10 cellular contexts compared by ENCODE assay signal in genomic region chr2:169734172-169734847, GRCh38. TPM values are rescaled to one million over a fixed set of nuclear protein-coding genes. Genes with fewer than 3 reads are reported as not detected.
DNase-seq lines count a peak whose midpoint lies in the region; ATAC-seq, FAIRE-seq and TF ChIP-seq lines count a peak whose summit lies in the region.
"Had no signal": no experiment of that assay in that cellular context is flagged by ENCODE, and none has a peak within 500 bp of the region (broad histone marks: within the 10 kb centered on the region; RNA-seq: fewer than 3 reads in every experiment).

No MANE protein-coding gene starts in this region.

- peaks cover 3% of the 10 kb centered on the region for H3K36me3 Mint-ChIP-seq in activated CD8-positive, alpha-beta T cell treated with anti-CD3 and anti-CD28 coated beads, Interleukin-2, amount 10 ng/mL, durations not matched to agents 7 days and 5 days (ENCODE audit: low read depth)

- H3K9me3 Mint-ChIP-seq in activated CD8-positive, alpha-beta T cell treated with anti-CD3 and anti-CD28 coated beads, Interleukin-2, amount 10 ng/mL, durations not matched to agents 7 days and 5 days (ENCODE audit: insufficient read depth), result no peaks in the 10 kb centered on the region

- ATAC-seq in GM21737 (IDR thresholded peaks at IDR 0.05; ENCODE audit: unreplicated experiment), result peak; percentile 36
- no peak for ATAC-seq in activated CD8-positive, alpha-beta T cell treated with anti-CD3 and anti-CD28 coated beads, Interleukin-2, amount 10 ng/mL, durations not matched to agents 7 days and 5 days

- H3K4me1 Mint-ChIP-seq in activated CD8-positive, alpha-beta T cell treated with anti-CD3 and anti-CD28 coated beads, Interleukin-2, amount 10 ng/mL, durations not matched to agents 7 days and 5 days (ENCODE audit: low read depth), result peaks cover 33% of the 10 kb centered on the region

- intact Hi-C loops in ovary (cut with DNase I), result loop anchor here in 1 of 4 donors (10.0 kb wide), 1 partner anchor 150 kb away; the partner anchor contains the start of gene PPIG

- H3K27ac Mint-ChIP-seq in activated CD8-positive, alpha-beta T cell treated with anti-CD3 and anti-CD28 coated beads, Interleukin-2, amount 10 ng/mL, durations not matched to agents 7 days and 5 days, result peak overlapping the region; percentile 21

- TF ChIP-seq EP300 in ovary (IDR thresholded peaks at IDR 0.05), result no peak

- no peak for FAIRE-seq in frontal cortex (lab: Jason Lieb, UNC)
- FAIRE-seq: G401.6 had no signal

- peaks cover 11% of the 10 kb centered on the region for H3K27me3 Mint-ChIP-seq in activated CD8-positive, alpha-beta T cell treated with anti-CD3 and anti-CD28 coated beads, Interleukin-2, amount 10 ng/mL, durations not matched to agents 7 days and 5 days (ENCODE audit: low read depth)

- CTCF ChIA-PET in activated CD8-positive, alpha-beta T cell treated with anti-CD3 and anti-CD28 coated beads, Interleukin-2, amount 10 ng/mL, durations not matched to agents 7 days and 5 days (lab: Charles Lee), result interaction anchor here (0.9 to 1.0 kb wide), 2 partner anchors 9 to 11 kb away, joined by 3 to 5 read pairs; no protein-coding TSS in a partner anchor

- peak overlapping the region; percentile 76 for H3K4me3 Mint-ChIP-seq in activated CD8-positive, alpha-beta T cell treated with anti-CD3 and anti-CD28 coated beads, Interleukin-2, amount 10 ng/mL, durations not matched to agents 7 days and 5 days

- no peaks in the 10 kb centered on the region for H3K27me3 ChIP-seq in ovary

- in situ Hi-C loops in KBM-7 (cut with MboI; ENCODE audit: low pct_unique_long_range_greater_than_20kb, low sequenced_read_pairs), result no loop called here

- H3K27ac ChIP-seq in ovary, result peak overlapping the region; percentile 44 to 70

- DNase-seq in NCI-H2029 (lab: John Stamatoyannopoulos, UW) (peak; percentile 23), NCI-H2029 treated with DMSO at 0.1 percent for 48 hours (lab: John Stamatoyannopoulos, UW) (no peak), KBM-7 (peak; percentile 44), frontal cortex (ENCODE audit: low spot score in 2 of 2) (peak; percentile 37 to 58), ovary (peak; percentile 25 to 71 (median 47)), NCI-H2107 (lab: John Stamatoyannopoulos, UW) (no peak)
- DNase-seq in activated CD8-positive, alpha-beta T cell treated with anti-CD3 and anti-CD28 coated beads, Interleukin-2, amount 10 ng/mL, durations not matched to agents 7 days and 5 days, result no peak

- TF ChIP-seq POLR2A in ovary (IDR thresholded peaks at IDR 0.05), result no peak

- TF ChIP-seq CTCF in ovary (IDR thresholded peaks at IDR 0.05), result no peak

- no peaks in the 10 kb centered on the region for H3K9me3 ChIP-seq in ovary

- 1% methylated on average over 45 to 69 of the region's 69 CpGs for WGBS in ovary, 3 donors

- POLR2A ChIA-PET in activated CD8-positive, alpha-beta T cell treated with anti-CD3 and anti-CD28 coated beads, Interleukin-2, amount 10 ng/mL, durations not matched to agents 7 days and 5 days (lab: Charles Lee), result no interaction called here

- no peaks in the 10 kb centered on the region for H3K36me3 ChIP-seq in ovary

- peaks cover 4% of the 10 kb centered on the region for H3K4me1 ChIP-seq in ovary (ENCODE audit: insufficient read depth)

- peak overlapping the region; percentile 63 for H3K4me3 ChIP-seq in ovary

RNA-seq across cellular contexts. Expression of gene KLHL23, which starts 0.7 kb away (rescaled TPM):
- 1 to 10 TPM; 6.7 to 7.4 TPM for total RNA-seq in activated CD8-positive, alpha-beta T cell treated with anti-CD3 and anti-CD28 coated beads, Interleukin-2, amount 10 ng/mL, durations not matched to agents 7 days and 5 days
- total RNA-seq in frontal cortex (153 TPM), ovary (10 to 100 TPM; 14.7 to 27.4 (median 19.3) TPM)
- polyA plus RNA-seq in ovary, result 10 to 100 TPM; 10.2 to 23.0 TPM

RNA-seq across cellular contexts. Expression of gene PHOSPHO2, which starts 40.0 kb away (rescaled TPM):
- total RNA-seq in activated CD8-positive, alpha-beta T cell treated with anti-CD3 and anti-CD28 coated beads, Interleukin-2, amount 10 ng/mL, durations not matched to agents 7 days and 5 days, result 1 to 10 TPM; 3.2 to 4.2 TPM
- total RNA-seq in frontal cortex, result 11.8 TPM
- 1 to 10 TPM; 5.4 to 7.9 (median 6.3) TPM for total RNA-seq in ovary
- polyA plus RNA-seq in ovary, result 1 to 10 TPM; 2.4 to 3.6 TPM

RNA-seq across cellular contexts. Expression of gene CFAP210, which starts 40.1 kb away (rescaled TPM):
- total RNA-seq in activated CD8-positive, alpha-beta T cell treated with anti-CD3 and anti-CD28 coated beads, Interleukin-2, amount 10 ng/mL, durations not matched to agents 7 days and 5 days, result not detected
- total RNA-seq in frontal cortex (5.3 TPM), ovary (1 to 10 TPM in 4 of 7 donors, under 1 TPM in 2, not detected in 1; 0.35 to 2.8 (median 1.4) TPM)
- under 1 TPM; 0.07 to 0.18 TPM for polyA plus RNA-seq in ovary
- total RNA-seq: dermis microvascular lymphatic vessel endothelial cell had no signal

Comparison
In these comparisons a context has a peak if more than half of its experiments do, and no peak if none do; other contexts are left out.
1. DNase-seq: peak in NCI-H2029 (single experiment), KBM-7 (single experiment), frontal cortex (2 of 2) and ovary (5 of 5); none in NCI-H2029 treated with DMSO at 0.1 percent for 48 hours (single experiment), activated CD8-positive, alpha-beta T cell treated with anti-CD3 and anti-CD28 coated beads, Interleukin-2, amount 10 ng/mL, durations not matched to agents 7 days and 5 days (single experiment) and NCI-H2107 (single experiment).